ENCODE assay signal across 9 cellular contexts in genomic region chr13:33611016-33611805, GRCh38.
DNase-seq lines count a peak whose midpoint lies in the region; ATAC-seq lines count a peak whose summit lies in the region.
"Had no signal": no experiment of that assay in that cellular context is flagged by ENCODE, and none has a peak within 500 bp of the region (broad histone marks: within the 10 kb centered on the region; RNA-seq: fewer than 3 reads in every experiment).

No MANE protein-coding gene starts in this region.

- H3K27ac ChIP-seq in caudate nucleus (ENCODE audit: low read depth, low read length) = peak overlapping the region; percentile 95
- H3K27ac ChIP-seq: 22Rv1 had no signal

- ATAC-seq in left lobe of liver = peak; percentile 84
- no peak for ATAC-seq in HG03571 (IDR thresholded peaks at IDR 0.05; ENCODE audit: unreplicated experiment)
- ATAC-seq in HG02763 (IDR thresholded peaks at IDR 0.05; ENCODE audit: unreplicated experiment) = no peak

- DNase-seq in DMS153 treated with DMSO at 0.1 percent for 48 hours (lab: John Stamatoyannopoulos, UW; ENCODE audit: unreplicated experiment) (peak; percentile 25), DMS153 (lab: John Stamatoyannopoulos, UW) (no peak), caudate nucleus (lab: John Stamatoyannopoulos, UW) (peak in 56 of 61 donors; percentile 4 to 71 (median 56)), left lobe of liver (ENCODE audit: low spot score) (peak; percentile 88), superior temporal gyrus (ENCODE audit: extremely low spot score) (peak; percentile 85)
- no peak for DNase-seq in stimulated activated CD4-positive, alpha-beta T cell treated with anti-CD3 and anti-CD28 coated beads, Interleukin-1b, Interleukin-23, amount 100 ng/mL, for 48 hours

Comparison
In these comparisons a context has a peak if more than half of its experiments do, and no peak if none do; other contexts are left out.
1. DNase-seq: peak in DMS153 treated with DMSO at 0.1 percent for 48 hours (single experiment), caudate nucleus (56 of 61), left lobe of liver (single experiment) and superior temporal gyrus (single experiment); none in DMS153 (single experiment) and stimulated activated CD4-positive, alpha-beta T cell treated with anti-CD3 and anti-CD28 coated beads, Interleukin-1b, Interleukin-23, amount 100 ng/mL, for 48 hours (single experiment).